Comparison of ENCODE assay signal across 14 cellular contexts in genomic region chr4:24249972-24250371, GRCh38.
DNase-seq lines count a peak whose midpoint lies in the region; ATAC-seq and TF ChIP-seq lines count a peak whose summit lies in the region.
"Had no signal": no experiment of that assay in that cellular context is flagged by ENCODE, and none has a peak within 500 bp of the region (broad histone marks: within the 10 kb centered on the region; RNA-seq: fewer than 3 reads in every experiment).

No MANE protein-coding gene starts in this region.

- no peaks in the 10 kb centered on the region for H3K27me3 Mint-ChIP-seq in stimulated activated memory B cell treated with anti-CD40 and anti-IgM and Interleukin-4, amounts not matched to agents 10 μg/mL and 1 μg/mL and 100 μg/mL, for 72 hours
- peaks cover 0 to 23% (median 8%) of the 10 kb centered on the region in 5 donors for H3K27me3 Mint-ChIP-seq in naive thymus-derived CD4-positive, alpha-beta T cell

- CTCF ChIA-PET in naive thymus-derived CD4-positive, alpha-beta T cell (lab: Charles Lee), result no interaction called here

- no peak overlapping the region for H3K27ac Mint-ChIP-seq in stimulated activated memory B cell treated with anti-CD40 and anti-IgM and Interleukin-4, amounts not matched to agents 10 μg/mL and 1 μg/mL and 100 μg/mL, for 72 hours
- no peak overlapping the region for H3K27ac Mint-ChIP-seq in naive thymus-derived CD4-positive, alpha-beta T cell
- H3K27ac Mint-ChIP-seq: B cell; CD4-positive, alpha-beta T cell had no signal

- H3K4me3 ChIP-seq in heart right ventricle (no peak overlapping the region), right cardiac atrium (ENCODE audit: low read length) (no peak overlapping the region), mucosa of descending colon (no peak overlapping the region)
- no peak overlapping the region for H3K4me3 ChIP-seq in naive thymus-derived CD4-positive, alpha-beta T cell (ENCODE audit: low read length)

- no peaks in the 10 kb centered on the region for H3K9me3 ChIP-seq in heart right ventricle
- H3K9me3 ChIP-seq in right cardiac atrium (ENCODE audit: control insufficient read depth, low read length), result no peaks in the 10 kb centered on the region
- no peaks in the 10 kb centered on the region for H3K9me3 ChIP-seq in mucosa of descending colon
- H3K9me3 ChIP-seq in naive thymus-derived CD4-positive, alpha-beta T cell (ENCODE audit: control insufficient read depth in 2 of 3, low read length in 3 of 3), result no peaks in the 10 kb centered on the region

- no peak for DNase-seq in heart right ventricle
- DNase-seq in right cardiac atrium, result no peak
- peak; percentile 2 for DNase-seq in NCI-H69 (lab: John Stamatoyannopoulos, UW)
- peak in 2 of 3 donors; percentile 29 to 38 for DNase-seq in mucosa of descending colon
- DNase-seq in caudate nucleus (lab: John Stamatoyannopoulos, UW), result no peak
- DNase-seq in naive thymus-derived CD4-positive, alpha-beta T cell, result no peak
- DNase-seq: CD4-positive, alpha-beta T cell; DMS79 treated with DMSO at 0.1 percent for 48 hours; EL; GDM1; HCEC 1CT had no signal

- no peak overlapping the region for H3K4me3 Mint-ChIP-seq in stimulated activated memory B cell treated with anti-CD40 and anti-IgM and Interleukin-4, amounts not matched to agents 10 μg/mL and 1 μg/mL and 100 μg/mL, for 72 hours
- H3K4me3 Mint-ChIP-seq in naive thymus-derived CD4-positive, alpha-beta T cell, result no peak overlapping the region
- H3K4me3 Mint-ChIP-seq: B cell; CD4-positive, alpha-beta T cell had no signal

- H3K9me3 Mint-ChIP-seq in stimulated activated memory B cell treated with anti-CD40 and anti-IgM and Interleukin-4, amounts not matched to agents 10 μg/mL and 1 μg/mL and 100 μg/mL, for 72 hours, result no peaks in the 10 kb centered on the region
- H3K9me3 Mint-ChIP-seq in naive thymus-derived CD4-positive, alpha-beta T cell, result peaks cover 0 to 8% (median 0%) of the 10 kb centered on the region in 11 donors
- H3K9me3 Mint-ChIP-seq: CD4-positive, alpha-beta T cell had no signal

- POLR2A ChIA-PET in naive thymus-derived CD4-positive, alpha-beta T cell (lab: Charles Lee), result no interaction called here

- no peaks in the 10 kb centered on the region for H3K36me3 Mint-ChIP-seq in stimulated activated memory B cell treated with anti-CD40 and anti-IgM and Interleukin-4, amounts not matched to agents 10 μg/mL and 1 μg/mL and 100 μg/mL, for 72 hours
- no peaks in the 10 kb centered on the region for H3K36me3 Mint-ChIP-seq in naive thymus-derived CD4-positive, alpha-beta T cell

- peaks cover 4 to 40% (median 23%) of the 10 kb centered on the region in 9 donors for H3K4me1 ChIP-seq in heart right ventricle
- H3K4me1 ChIP-seq in right cardiac atrium (ENCODE audit: control insufficient read depth, insufficient read depth, low read length), result peaks cover 6% of the 10 kb centered on the region
- peaks cover 3% of the 10 kb centered on the region for H3K4me1 ChIP-seq in mucosa of descending colon (ENCODE audit: low read depth)
- no peaks in the 10 kb centered on the region for H3K4me1 ChIP-seq in naive thymus-derived CD4-positive, alpha-beta T cell (ENCODE audit: control insufficient read depth in 2 of 2, insufficient read depth in 2 of 2, low read length in 2 of 2)

- peak overlapping the region in 8 of 10 donors; percentile 64 to 88 (median 76) for H3K27ac ChIP-seq in heart right ventricle
- H3K27ac ChIP-seq in right cardiac atrium (ENCODE audit: low read length), result no peak overlapping the region
- H3K27ac ChIP-seq in caudate nucleus (ENCODE audit: low read depth, low read length), result no peak overlapping the region
- no peak overlapping the region for H3K27ac ChIP-seq in naive thymus-derived CD4-positive, alpha-beta T cell (ENCODE audit: low read depth, low read length)
- H3K27ac ChIP-seq: HL-60 had no signal

- no peaks in the 10 kb centered on the region for H3K4me1 Mint-ChIP-seq in stimulated activated memory B cell treated with anti-CD40 and anti-IgM and Interleukin-4, amounts not matched to agents 10 μg/mL and 1 μg/mL and 100 μg/mL, for 72 hours
- H3K4me1 Mint-ChIP-seq in naive thymus-derived CD4-positive, alpha-beta T cell, result no peaks in the 10 kb centered on the region
- H3K4me1 Mint-ChIP-seq: B cell had no signal

- TF ChIP-seq CTCF in heart right ventricle (IDR thresholded peaks at IDR 0.05) (no peak), mucosa of descending colon (IDR thresholded peaks at IDR 0.05) (no peak)

- no peak for ATAC-seq in heart right ventricle
- ATAC-seq in right cardiac atrium, result no peak
- ATAC-seq in mucosa of descending colon, result peak; percentile 75
- ATAC-seq in stimulated activated memory B cell treated with anti-CD40 and anti-IgM and Interleukin-4, amounts not matched to agents 10 μg/mL and 1 μg/mL and 100 μg/mL, for 72 hours, result peak; percentile 31
- no peak for ATAC-seq in naive thymus-derived CD4-positive, alpha-beta T cell

- H3K36me3 ChIP-seq in heart right ventricle (no peaks in the 10 kb centered on the region), mucosa of descending colon (ENCODE audit: low read depth) (no peaks in the 10 kb centered on the region)
- H3K36me3 ChIP-seq in naive thymus-derived CD4-positive, alpha-beta T cell (ENCODE audit: control insufficient read depth in 2 of 3, insufficient read depth in 3 of 3, low read length in 3 of 3), result no peaks in the 10 kb centered on the region

- H3K27me3 ChIP-seq in heart right ventricle (no peaks in the 10 kb centered on the region), right cardiac atrium (ENCODE audit: control insufficient read depth, insufficient read depth) (no peaks in the 10 kb centered on the region)
- H3K27me3 ChIP-seq in naive thymus-derived CD4-positive, alpha-beta T cell (ENCODE audit: control insufficient read depth in 2 of 2, insufficient read depth in 2 of 2, low read length in 2 of 2), result peaks cover 0 to 3% of the 10 kb centered on the region in 2 donors

- intact Hi-C loops in heart right ventricle (cut with DNase I), result loop anchor here in 6 of 10 donors (5.0 to 10.0 kb wide), 6 partner anchors 165 to 375 kb away; partner anchors contain the start of gene PPARGC1A (in 1 of the 6)
- intact Hi-C loops in right cardiac atrium (cut with DNase I), result no loop called here
- intact Hi-C loops in mucosa of descending colon (cut with DNase I, micrococcal nuclease), result no loop called here
- intact Hi-C loops in naive thymus-derived CD4-positive, alpha-beta T cell (cut with micrococcal nuclease), result no loop called here

- 70 to 72% methylated on average over 5 of the region's 5 CpGs for WGBS in heart right ventricle, 2 donors
- WGBS in right cardiac atrium, result 66% methylated on average over 5 of the region's 5 CpGs

Comparison
In these comparisons a context has a peak if more than half of its experiments do, and no peak if none do; other contexts are left out.
1. H3K27ac ChIP-seq: peak in heart right ventricle (8 of 10); none in right cardiac atrium (single experiment), caudate nucleus (single experiment) and naive thymus-derived CD4-positive, alpha-beta T cell (single experiment).
2. intact Hi-C loops: an anchor here in heart right ventricle (5.0 to 10.0 kb wide); none called in right cardiac atrium, mucosa of descending colon and naive thymus-derived CD4-positive, alpha-beta T cell.
3. ATAC-seq: peak in mucosa of descending colon (single experiment) and stimulated activated memory B cell treated with anti-CD40 and anti-IgM and Interleukin-4, amounts not matched to agents 10 μg/mL and 1 μg/mL and 100 μg/mL, for 72 hours (single experiment); none in heart right ventricle (0 of 8), right cardiac atrium (0 of 2) and naive thymus-derived CD4-positive, alpha-beta T cell (single experiment).
4. DNase-seq: peak in NCI-H69 (single experiment) and mucosa of descending colon (2 of 3); none in heart right ventricle (0 of 2), right cardiac atrium (0 of 3), caudate nucleus (0 of 61) and naive thymus-derived CD4-positive, alpha-beta T cell (0 of 9).